Comparison of ENCODE assay signal across 8 cellular contexts in genomic region chr2:38075436-38076249, GRCh38. TPM values are rescaled to one million over a fixed set of nuclear protein-coding genes. Genes with fewer than 3 reads are reported as not detected.
DNase-seq lines count a peak whose midpoint lies in the region; ATAC-seq and TF ChIP-seq lines count a peak whose summit lies in the region.

TSS of gene CYP1B1 (minus strand) at chr2:38076151. CDS start at chr2:38075388, 763 bp downstream.

- H3K27me3 ChIP-seq in heart right ventricle (peaks cover 0 to 72% (median 43%) of the 10 kb centered on the region in 7 donors), psoas muscle (ENCODE audit: insufficient read depth in 3 of 3, low read length in 2 of 3) (peaks cover 0 to 34% (median 25%) of the 10 kb centered on the region in 3 donors)

- DNase-seq in DMS79 (lab: John Stamatoyannopoulos, UW) (peak; percentile 38), HFF-Myc (ENCODE audit: extremely low read depth, low read depth) (no peak), heart right ventricle (peak in 1 of 2 donors; percentile 44), psoas muscle (peak; percentile 37 to 64), NCI-H774 (lab: John Stamatoyannopoulos, UW) (no peak), putamen (ENCODE audit: low spot score) (no peak)
- peak; percentile 20 to 31 for DNase-seq in activated CD4-positive, alpha-beta T cell treated with anti-CD3 and anti-CD28 coated beads, Interleukin-2, amount 50 U/mL, for 48 hours

- intact Hi-C loops in heart right ventricle (cut with DNase I) (loop anchor here in 6 of 10 donors (1.0 to 10.0 kb wide), 8 partner anchors 39 to 199 kb away; no protein-coding TSS in a partner anchor), psoas muscle (cut with DNase I) (loop anchor here in 1 of 2 donors (1.0 to 10.0 kb wide), 2 partner anchors 91 to 199 kb away; no protein-coding TSS in a partner anchor)

- H3K36me3 ChIP-seq in heart right ventricle: peaks cover 0 to 19% (median 0%) of the 10 kb centered on the region in 9 donors
- peaks cover 0 to 1% of the 10 kb centered on the region in 2 donors for H3K36me3 ChIP-seq in psoas muscle (ENCODE audit: insufficient read depth in 1 of 2, low read depth in 1 of 2)

- H3K9me3 ChIP-seq in heart right ventricle (no peaks in the 10 kb centered on the region), psoas muscle (no peaks in the 10 kb centered on the region)

- peak within 1 kb of the TSS; percentile 48 for H3K4me3 ChIP-seq in HFF-Myc (replicated peaks; ENCODE audit: low read depth, low read length)
- H3K4me3 ChIP-seq in heart right ventricle: peak within 1 kb of the TSS; percentile 33 to 67 (median 62)
- H3K4me3 ChIP-seq in psoas muscle: peak within 1 kb of the TSS; percentile 70

- TF ChIP-seq CTCF in HFF-Myc (IDR thresholded peaks at IDR 0.05; ENCODE audit: low read depth, low read length, missing control alignments) (no peak), heart right ventricle (IDR thresholded peaks at IDR 0.05) (no peak), psoas muscle (IDR thresholded peaks at IDR 0.05) (no peak)

- ATAC-seq in heart right ventricle: peak in 7 of 8 donors; percentile 6 to 79 (median 66)
- peak; percentile 18 to 60 (median 46) for ATAC-seq in psoas muscle
- ATAC-seq in GM18868 (IDR thresholded peaks at IDR 0.05; ENCODE audit: unreplicated experiment): no peak

- H3K4me1 ChIP-seq in heart right ventricle: peaks cover 3 to 69% (median 39%) of the 10 kb centered on the region in 9 donors
- peaks cover 25% of the 10 kb centered on the region for H3K4me1 ChIP-seq in psoas muscle

- H3K27ac ChIP-seq in heart right ventricle: peak within 1 kb of the TSS; percentile 84 to 96 (median 92)
- H3K27ac ChIP-seq in psoas muscle: peak within 1 kb of the TSS; percentile 77

- WGBS in heart right ventricle, 2 donors: 2% methylated on average over 63 of the region's 63 CpGs
- whole genome bisulfite sequencing in psoas muscle, 3 donors: 2 to 3% (median 2%) methylated on average over 47 to 63 of the region's 63 CpGs

RNA-seq across cellular contexts. Expression of gene CYP1B1, which starts in this region (rescaled TPM):
- total RNA-seq in heart right ventricle (10 to 100 TPM in 9 of 10 donors, 1 to 10 TPM in 1; 8.5 to 89.3 (median 18.6) TPM), psoas muscle (10 to 100 TPM in 3 of 4 donors, 1 to 10 TPM in 1; 6.8 to 53.1 (median 19.6) TPM)
- polyA plus RNA-seq in heart right ventricle (1 to 10 TPM; 7.2 to 7.9 TPM), psoas muscle (1 to 10 TPM; 1.1 to 5.0 (median 4.2) TPM)

Comparison
In these comparisons a context has a peak if more than half of its experiments do, and no peak if none do; other contexts are left out.
1. DNase-seq: peak in DMS79 (single experiment), activated CD4-positive, alpha-beta T cell treated with anti-CD3 and anti-CD28 coated beads, Interleukin-2, amount 50 U/mL, for 48 hours (2 of 2) and psoas muscle (2 of 2); none in HFF-Myc (single experiment), NCI-H774 (single experiment) and putamen (single experiment).
2. Peak in every context shown above with its lines, with median percentiles within 50 percentile points of each other: H3K4me3 ChIP-seq.